ENCODE assay signal across 8 cellular contexts in genomic region chr19:6753178-6754031, GRCh38. TPM values are rescaled to one million over a fixed set of nuclear protein-coding genes. Genes with fewer than 3 reads are reported as not detected.
DNase-seq lines count a peak whose midpoint lies in the region; ATAC-seq and FAIRE-seq lines count a peak whose summit lies in the region.

No MANE protein-coding gene starts in this region.

- no peaks in the 10 kb centered on the region for H3K9me3 ChIP-seq in muscle layer of duodenum (ENCODE audit: control insufficient read depth in 1 of 2, low read length in 2 of 2)

- H3K36me3 ChIP-seq in muscle layer of duodenum (ENCODE audit: control insufficient read depth in 1 of 2, insufficient read depth in 2 of 2, low read length in 2 of 2): peaks cover 4 to 26% of the 10 kb centered on the region in 2 donors

- peak overlapping the region; percentile 75 for H3K27ac ChIP-seq in muscle layer of duodenum (ENCODE audit: low read length)

- no peaks in the 10 kb centered on the region for H3K27me3 ChIP-seq in muscle layer of duodenum (ENCODE audit: low read depth, low read length)

- peak overlapping the region; percentile 37 to 59 for H3K4me3 ChIP-seq in muscle layer of duodenum (ENCODE audit: low read depth in 1 of 2, low read length in 2 of 2)

- peaks cover 0 to 14% of the 10 kb centered on the region in 2 donors for H3K4me1 ChIP-seq in muscle layer of duodenum (ENCODE audit: control insufficient read depth in 1 of 2, insufficient read depth in 2 of 2, low read length in 2 of 2)

- DNase-seq in LHCN-M2 (ENCODE audit: low read depth) (peak; percentile 40), epidermal melanocyte (ENCODE audit: insufficient read length, low spot score) (peak; percentile 57), mesenteric fat pad (ENCODE audit: low spot score) (no peak)
- DNase-seq in activated CD4-positive, alpha-beta T cell treated with anti-CD3 and anti-CD28 coated beads, Interleukin-2, amount 50 U/mL, for 4 hours: peak; percentile 61 to 68
- peak; percentile 67 to 82 (median 78) for DNase-seq in stimulated activated naive CD4-positive, alpha-beta T cell (lab: John Stamatoyannopoulos, UW)

- peak; percentile 99 for FAIRE-seq in G401.6 (lab: Jason Lieb, UNC)

- ATAC-seq in GM21825 (IDR thresholded peaks at IDR 0.05; ENCODE audit: unreplicated experiment): peak; percentile 74

RNA-seq across cellular contexts. Expression of gene SH2D3A, which starts 13.8 kb away (rescaled TPM):
- total RNA-seq in LHCN-M2 (2014; rRNA removed) (not detected in 2 replicates), mesenteric fat pad (0.55 TPM)
- polyA plus RNA-seq in LHCN-M2 (2012): 0.40 TPM

RNA-seq across cellular contexts. Expression of gene TRIP10, which starts 13.9 kb away (rescaled TPM):
- total RNA-seq in LHCN-M2 (2014; rRNA removed) (45.6 and 49.1 TPM in 2 replicates), mesenteric fat pad (88.3 TPM)
- 45.8 TPM for polyA plus RNA-seq in LHCN-M2 (2012)

RNA-seq across cellular contexts. Expression of gene GPR108, which starts 16.0 kb away (rescaled TPM):
- total RNA-seq in LHCN-M2 (2014; rRNA removed) (47.6 and 55.9 TPM in 2 replicates), mesenteric fat pad (55.4 TPM)
- 43.4 TPM for polyA plus RNA-seq in LHCN-M2 (2012)

RNA-seq across cellular contexts. Expression of gene VAV1, which starts 19.1 kb away (rescaled TPM):
- total RNA-seq in LHCN-M2 (2014; rRNA removed) (not detected in 2 replicates), mesenteric fat pad (16.4 TPM)
- polyA plus RNA-seq in LHCN-M2 (2012): not detected

RNA-seq across cellular contexts. Expression of gene C3, which starts 33.0 kb away (rescaled TPM):
- 0.71 and 1.1 TPM in 2 replicates for total RNA-seq in LHCN-M2 (2014; rRNA removed)
- 7.1 TPM for polyA plus RNA-seq in LHCN-M2 (2012)
- total RNA-seq in mesenteric fat pad: 1,009 TPM
